Comparison of ENCODE assay signal across 1 cellular context in genomic region chr1:43225168-43225567, GRCh38.
TF ChIP-seq lines count a peak whose summit lies in the region.

No MANE protein-coding gene starts in this region.

TF ChIP-seq in GM23338, 12 proteins besides CTCF, POLR2A, EP300 and RAD21:
- TF ChIP-seq ZNF462 (CRISPR knock-in tag; IDR thresholded peaks at IDR 0.05) = no peak
